ENCODE assay signal across 14 cellular contexts in the genomic region with DNA sequence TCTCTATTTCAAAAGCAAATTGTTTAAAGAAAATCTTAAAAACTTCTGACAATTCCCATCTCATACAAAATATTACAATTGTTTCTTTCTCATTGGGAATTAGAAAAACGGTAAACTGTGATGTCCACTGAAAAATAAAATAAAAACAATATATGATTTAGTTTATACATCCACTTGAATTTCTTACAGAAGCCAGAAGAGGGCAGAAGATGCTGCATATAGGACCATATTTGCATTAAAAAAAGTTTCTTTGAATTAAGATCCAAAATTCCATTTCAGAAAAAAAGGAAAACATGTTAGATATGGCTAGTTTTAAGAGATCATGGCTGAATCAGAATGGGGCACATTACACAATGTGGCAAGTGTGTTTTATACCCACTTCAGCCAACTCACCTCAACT. TPM values are rescaled to one million over a fixed set of nuclear protein-coding genes. Genes with fewer than 3 reads are reported as not detected.
DNase-seq lines count a peak whose midpoint lies in the region; ATAC-seq and TF ChIP-seq lines count a peak whose summit lies in the region.
"Had no signal": no experiment of that assay in that cellular context is flagged by ENCODE, and none has a peak within 500 bp of the region (broad histone marks: within the 10 kb centered on the region; RNA-seq: fewer than 3 reads in every experiment).

No MANE protein-coding gene starts in this region.

- H3K9me3 ChIP-seq in hepatocyte (ENCODE audit: low read depth) (no peaks in the 10 kb centered on the region), osteoblast (ENCODE audit: low read depth, low read length) (no peaks in the 10 kb centered on the region)
- H3K9me3 ChIP-seq: neutrophil, SJCRH30 had no signal

- H3K4me3 ChIP-seq in hepatocyte (no peak overlapping the region), osteoblast (ENCODE audit: insufficient read depth, low read length) (no peak overlapping the region)
- H3K4me3 ChIP-seq: SJCRH30 had no signal

- H3K4me2 ChIP-seq in hepatocyte (no peak overlapping the region), osteoblast (ENCODE audit: insufficient read depth, low read length) (no peak overlapping the region)

- H2AFZ ChIP-seq in hepatocyte (no peak overlapping the region), osteoblast (ENCODE audit: low read length) (no peak overlapping the region)

- ATAC-seq in HG02571 (IDR thresholded peaks at IDR 0.05; ENCODE audit: unreplicated experiment) (no peak), GM19023 (IDR thresholded peaks at IDR 0.05; ENCODE audit: unreplicated experiment) (no peak)
- no peak for ATAC-seq in activated CD8-positive, alpha-beta T cell treated with anti-CD3 and anti-CD28 coated beads, Interleukin-2, amount 10 ng/mL, durations not matched to agents 7 days and 5 days

- no peak overlapping the region for H3K27ac Mint-ChIP-seq in activated CD8-positive, alpha-beta T cell treated with anti-CD3 and anti-CD28 coated beads, Interleukin-2, amount 10 ng/mL, durations not matched to agents 7 days and 5 days
- H3K27ac Mint-ChIP-seq: activated naive CD4-positive, alpha-beta T cell treated with anti-CD3 and anti-CD28 coated beads, Interleukin-2, amount 50 U/mL, for 24 hours had no signal

- in situ Hi-C loops in ACHN (cut with HindIII; ENCODE audit: low pct_ligation_motif_present, low pct_unique_long_range_greater_than_20kb, low sequenced_read_pairs) (no loop called here), GM13977 (cut with MboI; ENCODE audit: low pct_unique_long_range_greater_than_20kb, low sequenced_read_pairs, unreplicated experiment) (no loop called here)

- H3K27ac ChIP-seq in hepatocyte (no peak overlapping the region), osteoblast (ENCODE audit: low read depth, low read length) (no peak overlapping the region)
- H3K27ac ChIP-seq: neutrophil, SJCRH30 had no signal

- no peaks in the 10 kb centered on the region for H3K36me3 ChIP-seq in hepatocyte (replicated peaks; ENCODE audit: insufficient read depth, low read depth)
- no peaks in the 10 kb centered on the region for H3K36me3 ChIP-seq in osteoblast (ENCODE audit: insufficient read depth, low read length)
- H3K36me3 ChIP-seq: neutrophil, SJCRH30 had no signal

- 9% methylated on average over 1 of the region's 1 CpG for WGBS in hepatocyte (ENCODE audit: low lambda C conversion rate, missing lambda C conversion rate)

- TF ChIP-seq CTCF in GM13977 (IDR thresholded peaks at IDR 0.05; ENCODE audit: extremely low read depth, insufficient read depth, missing control alignments) (peak; percentile 14), hepatocyte (IDR thresholded peaks at IDR 0.05; ENCODE audit: poor library complexity) (peak; percentile 74), osteoblast (IDR thresholded peaks at IDR 0.05; ENCODE audit: extremely low read depth, low read depth, low read length) (no peak)

- H3K9me3 Mint-ChIP-seq in activated CD8-positive, alpha-beta T cell treated with anti-CD3 and anti-CD28 coated beads, Interleukin-2, amount 10 ng/mL, durations not matched to agents 7 days and 5 days (ENCODE audit: insufficient read depth): no peaks in the 10 kb centered on the region

- no peaks in the 10 kb centered on the region for H3K9me2 ChIP-seq in hepatocyte (replicated peaks; ENCODE audit: insufficient read depth)

- H3K79me2 ChIP-seq in hepatocyte (no peaks in the 10 kb centered on the region), osteoblast (ENCODE audit: insufficient read depth, low read length) (no peaks in the 10 kb centered on the region)

- no peaks in the 10 kb centered on the region for H3K27me3 ChIP-seq in hepatocyte
- H3K27me3 ChIP-seq in osteoblast (ENCODE audit: insufficient read depth, low read length): no peaks in the 10 kb centered on the region
- H3K27me3 ChIP-seq: SJCRH30 had no signal

- H3K4me1 ChIP-seq in hepatocyte (ENCODE audit: insufficient read depth): no peaks in the 10 kb centered on the region
- H3K4me1 ChIP-seq in osteoblast (ENCODE audit: insufficient read depth, low read length): no peaks in the 10 kb centered on the region
- H3K4me1 ChIP-seq: SJCRH30 had no signal

- no peak overlapping the region for H3K4me3 Mint-ChIP-seq in activated CD8-positive, alpha-beta T cell treated with anti-CD3 and anti-CD28 coated beads, Interleukin-2, amount 10 ng/mL, durations not matched to agents 7 days and 5 days
- H3K4me3 Mint-ChIP-seq: activated naive CD4-positive, alpha-beta T cell treated with anti-CD3 and anti-CD28 coated beads, Interleukin-2, amount 50 U/mL, for 24 hours had no signal

- H3K27me3 Mint-ChIP-seq in activated CD8-positive, alpha-beta T cell treated with anti-CD3 and anti-CD28 coated beads, Interleukin-2, amount 10 ng/mL, durations not matched to agents 7 days and 5 days (ENCODE audit: low read depth): no peaks in the 10 kb centered on the region
- H3K27me3 Mint-ChIP-seq: activated naive CD4-positive, alpha-beta T cell treated with anti-CD3 and anti-CD28 coated beads, Interleukin-2, amount 50 U/mL, for 24 hours had no signal

- DNase-seq in ACHN: peak; percentile 2
- no peak for DNase-seq in GM13977 (ENCODE audit: low spot score)
- DNase-seq in RPMI8226: peak; percentile 14
- DNase-seq in hepatocyte (ENCODE audit: low spot score): peak; percentile 23
- DNase-seq in activated CD8-positive, alpha-beta T cell treated with anti-CD3 and anti-CD28 coated beads, Interleukin-2, amount 10 ng/mL, durations not matched to agents 7 days and 5 days: no peak
- no peak for DNase-seq in osteoblast (ENCODE audit: insufficient read length, low spot score, missing footprints)
- DNase-seq: activated CD4-positive, alpha-beta T cell treated with anti-CD3 and anti-CD28 coated beads, Interleukin-2, amount 50 U/mL, for 1 hour; effector memory CD4-positive, alpha-beta T cell; NCI-H2081 had no signal

- no peaks in the 10 kb centered on the region for H3K4me1 Mint-ChIP-seq in activated CD8-positive, alpha-beta T cell treated with anti-CD3 and anti-CD28 coated beads, Interleukin-2, amount 10 ng/mL, durations not matched to agents 7 days and 5 days (ENCODE audit: low read depth)
- H3K4me1 Mint-ChIP-seq: activated naive CD4-positive, alpha-beta T cell treated with anti-CD3 and anti-CD28 coated beads, Interleukin-2, amount 50 U/mL, for 24 hours had no signal

- no peaks in the 10 kb centered on the region for H4K20me1 ChIP-seq in hepatocyte (ENCODE audit: insufficient read depth, poor library complexity, severe bottlenecking)
- H4K20me1 ChIP-seq in osteoblast (ENCODE audit: insufficient read depth, low read length): no peaks in the 10 kb centered on the region

- CTCF ChIA-PET in activated CD8-positive, alpha-beta T cell treated with anti-CD3 and anti-CD28 coated beads, Interleukin-2, amount 10 ng/mL, durations not matched to agents 7 days and 5 days (lab: Charles Lee): no interaction called here

- no peaks in the 10 kb centered on the region for H3K36me3 Mint-ChIP-seq in activated CD8-positive, alpha-beta T cell treated with anti-CD3 and anti-CD28 coated beads, Interleukin-2, amount 10 ng/mL, durations not matched to agents 7 days and 5 days (ENCODE audit: low read depth)
- H3K36me3 Mint-ChIP-seq: activated naive CD4-positive, alpha-beta T cell treated with anti-CD3 and anti-CD28 coated beads, Interleukin-2, amount 50 U/mL, for 24 hours had no signal

- POLR2A ChIA-PET in activated CD8-positive, alpha-beta T cell treated with anti-CD3 and anti-CD28 coated beads, Interleukin-2, amount 10 ng/mL, durations not matched to agents 7 days and 5 days (lab: Charles Lee): no interaction called here

RNA-seq across cellular contexts. Expression of a gene that starts 39.3 kb away (rescaled TPM):
- total RNA-seq in hepatocyte (2.4 and 3.1 TPM in 2 replicates), osteoblast (2.2 and 4.4 TPM in 2 replicates)
- polyA plus RNA-seq in hepatocyte: 1.1 and 2.0 TPM in 2 replicates
- not detected for total RNA-seq in activated CD8-positive, alpha-beta T cell treated with anti-CD3 and anti-CD28 coated beads, Interleukin-2, amount 10 ng/mL, durations not matched to agents 7 days and 5 days

Comparison
In these comparisons a context has a peak if more than half of its experiments do, and no peak if none do; other contexts are left out.
1. DNase-seq: peak in ACHN (single experiment), RPMI8226 (single experiment) and hepatocyte (single experiment); none in GM13977 (single experiment), activated CD8-positive, alpha-beta T cell treated with anti-CD3 and anti-CD28 coated beads, Interleukin-2, amount 10 ng/mL, durations not matched to agents 7 days and 5 days (single experiment) and osteoblast (single experiment).